12 cellular contexts compared by ENCODE assay signal in the genomic region with DNA sequence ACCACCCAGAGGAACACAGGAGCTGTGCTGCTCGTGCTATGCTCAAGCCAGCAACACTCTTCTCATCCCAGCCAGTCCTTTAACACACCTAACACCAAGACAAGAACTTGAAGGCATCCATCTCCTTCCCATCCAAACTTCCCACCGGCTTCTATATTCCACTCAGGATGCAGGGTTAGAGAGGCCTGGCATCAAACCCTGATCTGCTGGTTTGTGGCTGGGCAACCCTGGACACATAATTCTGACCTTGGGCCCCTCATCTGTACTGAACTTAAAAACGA. TPM values are rescaled to one million over a fixed set of nuclear protein-coding genes. Genes with fewer than 3 reads are reported as not detected.
DNase-seq lines count a peak whose midpoint lies in the region; ATAC-seq, FAIRE-seq and TF ChIP-seq lines count a peak whose summit lies in the region.
"Had no signal": no experiment of that assay in that cellular context is flagged by ENCODE, and none has a peak within 500 bp of the region (broad histone marks: within the 10 kb centered on the region; RNA-seq: fewer than 3 reads in every experiment).

No MANE protein-coding gene starts in this region.

- H3K9me3 ChIP-seq in CD8-positive, alpha-beta T cell (ENCODE audit: low read length) = no peaks in the 10 kb centered on the region
- H3K9me3 ChIP-seq in astrocyte (ENCODE audit: insufficient read depth, low read depth, low read length) = no peaks in the 10 kb centered on the region
- H3K9me3 ChIP-seq: right lobe of liver had no signal

- peaks cover 37% of the 10 kb centered on the region for H4K20me1 ChIP-seq in astrocyte (ENCODE audit: insufficient read depth, low read length)

- H3K36me3 ChIP-seq in CD8-positive, alpha-beta T cell (ENCODE audit: insufficient read depth, low read length) = peaks cover 23% of the 10 kb centered on the region
- peaks cover 31% of the 10 kb centered on the region for H3K36me3 ChIP-seq in astrocyte (ENCODE audit: insufficient read depth, low read length)

- peak overlapping the region; percentile 98 for H3K27ac Mint-ChIP-seq in CD8-positive, alpha-beta T cell
- peak overlapping the region; percentile 12 to 99 (median 99) for H3K27ac Mint-ChIP-seq in IgD-negative memory B cell
- H3K27ac Mint-ChIP-seq in astrocyte (ENCODE audit: unreplicated experiment) = no peak overlapping the region
- peak overlapping the region; percentile 22 to 100 (median 99) for H3K27ac Mint-ChIP-seq in naive thymus-derived CD8-positive, alpha-beta T cell

- H3K36me3 Mint-ChIP-seq in CD8-positive, alpha-beta T cell = peaks cover 54% of the 10 kb centered on the region
- peaks cover 3% of the 10 kb centered on the region for H3K36me3 Mint-ChIP-seq in IgD-negative memory B cell
- peaks cover 32% of the 10 kb centered on the region for H3K36me3 Mint-ChIP-seq in astrocyte (ENCODE audit: low read depth, unreplicated experiment)
- H3K36me3 Mint-ChIP-seq in naive thymus-derived CD8-positive, alpha-beta T cell = peaks cover 8 to 47% (median 22%) of the 10 kb centered on the region in 3 donors

- DNase-seq in CD8-positive, alpha-beta T cell = no peak
- no peak for DNase-seq in astrocyte (ENCODE audit: low read depth)
- DNase-seq in naive thymus-derived CD8-positive, alpha-beta T cell = no peak
- DNase-seq in RKO (ENCODE audit: low spot score) = no peak
- DNase-seq in DMS 273 treated with DMSO at 0.1 percent for 48 hours (lab: John Stamatoyannopoulos, UW) = no peak
- no peak for DNase-seq in foreskin keratinocyte
- DNase-seq: GDM1, NCI-H510A treated with DMSO at 0.1 percent for 48 hours had no signal

- peak overlapping the region; percentile 93 for H3K9ac ChIP-seq in astrocyte (ENCODE audit: low read length)

- CTCF ChIA-PET in CD8-positive, alpha-beta T cell (lab: Charles Lee) = interaction anchor here (0.6 to 3.4 kb wide), 2 partner anchors 10 to 152 kb away, joined by 4 to 11 read pairs; no protein-coding TSS in a partner anchor

- H3K27me3 ChIP-seq in CD8-positive, alpha-beta T cell (ENCODE audit: insufficient read depth, low read length) = no peaks in the 10 kb centered on the region
- H3K27me3 ChIP-seq in astrocyte (ENCODE audit: insufficient read depth, low read length) (no peaks in the 10 kb centered on the region), foreskin keratinocyte (no peaks in the 10 kb centered on the region)
- H3K27me3 ChIP-seq: cardiac muscle cell, right lobe of liver had no signal

- no peak for TF ChIP-seq CTCF in CD8-positive, alpha-beta T cell (IDR thresholded peaks at IDR 0.05)
- TF ChIP-seq CTCF in astrocyte (IDR thresholded peaks at IDR 0.05; ENCODE audit: insufficient read depth, low read depth, low read length) (no peak), foreskin keratinocyte (conservative IDR thresholded peaks at IDR 0.05) (no peak)

- H3K27me3 Mint-ChIP-seq in CD8-positive, alpha-beta T cell (ENCODE audit: low read depth) = no peaks in the 10 kb centered on the region
- H3K27me3 Mint-ChIP-seq in IgD-negative memory B cell = no peaks in the 10 kb centered on the region
- H3K27me3 Mint-ChIP-seq in astrocyte (ENCODE audit: low read depth, unreplicated experiment) = no peaks in the 10 kb centered on the region
- H3K27me3 Mint-ChIP-seq in naive thymus-derived CD8-positive, alpha-beta T cell = no peaks in the 10 kb centered on the region

- H3K9me3 Mint-ChIP-seq in CD8-positive, alpha-beta T cell = no peaks in the 10 kb centered on the region
- H3K9me3 Mint-ChIP-seq in IgD-negative memory B cell = no peaks in the 10 kb centered on the region
- no peaks in the 10 kb centered on the region for H3K9me3 Mint-ChIP-seq in astrocyte (ENCODE audit: unreplicated experiment)
- no peaks in the 10 kb centered on the region for H3K9me3 Mint-ChIP-seq in naive thymus-derived CD8-positive, alpha-beta T cell

- no peak overlapping the region for H2AFZ ChIP-seq in astrocyte (ENCODE audit: low read depth, low read length)

- H3K4me3 ChIP-seq in CD8-positive, alpha-beta T cell (ENCODE audit: low read depth, low read length) = no peak overlapping the region
- peak overlapping the region; percentile 93 for H3K4me3 ChIP-seq in astrocyte (ENCODE audit: insufficient read depth, low read depth, low read length)
- H3K4me3 ChIP-seq: right lobe of liver had no signal

- H3K4me2 ChIP-seq in astrocyte (ENCODE audit: low read length) = peak overlapping the region; percentile 91

- ATAC-seq in CD8-positive, alpha-beta T cell = no peak
- no peak for ATAC-seq in naive thymus-derived CD8-positive, alpha-beta T cell
- ATAC-seq in HG02973 (IDR thresholded peaks at IDR 0.05; ENCODE audit: unreplicated experiment) (no peak), foreskin keratinocyte (no peak)
- ATAC-seq: right lobe of liver had no signal

- intact Hi-C loops in CD8-positive, alpha-beta T cell (cut with DNase I, micrococcal nuclease) = no loop called here

- no peak overlapping the region for H3K27ac ChIP-seq in CD8-positive, alpha-beta T cell (ENCODE audit: low read depth, low read length)
- H3K27ac ChIP-seq in astrocyte (ENCODE audit: low read depth, low read length) (no peak overlapping the region), foreskin keratinocyte (no peak overlapping the region)
- H3K27ac ChIP-seq: right lobe of liver had no signal

- FAIRE-seq in astrocyte (lab: Jason Lieb, UNC) = no peak

- peaks cover 39% of the 10 kb centered on the region for H3K79me2 ChIP-seq in astrocyte (ENCODE audit: insufficient read depth, low read length)

- POLR2A ChIA-PET in CD8-positive, alpha-beta T cell (lab: Charles Lee) = no interaction called here
- POLR2A ChIA-PET in naive thymus-derived CD8-positive, alpha-beta T cell (lab: Charles Lee) = interaction anchor here (3.6 to 4.9 kb wide), 2 partner anchors 16 to 44 kb away, joined by 33 to 44 read pairs; a partner anchor contains a TSS

- peaks cover 71% of the 10 kb centered on the region for H3K4me1 Mint-ChIP-seq in CD8-positive, alpha-beta T cell (ENCODE audit: low read depth)
- peaks cover 44 to 61% (median 53%) of the 10 kb centered on the region in 3 donors for H3K4me1 Mint-ChIP-seq in IgD-negative memory B cell
- peaks cover 42% of the 10 kb centered on the region for H3K4me1 Mint-ChIP-seq in astrocyte (ENCODE audit: low read depth, unreplicated experiment)
- peaks cover 29 to 81% (median 73%) of the 10 kb centered on the region in 4 donors for H3K4me1 Mint-ChIP-seq in naive thymus-derived CD8-positive, alpha-beta T cell

- H3K4me1 ChIP-seq in CD8-positive, alpha-beta T cell (ENCODE audit: insufficient read depth, low read length) = peaks cover 58% of the 10 kb centered on the region
- H3K4me1 ChIP-seq in astrocyte (ENCODE audit: insufficient read depth, low read length) = peaks cover 33% of the 10 kb centered on the region
- peaks cover 18% of the 10 kb centered on the region for H3K4me1 ChIP-seq in foreskin keratinocyte

- H3K4me3 Mint-ChIP-seq in CD8-positive, alpha-beta T cell = peak overlapping the region; percentile 96
- peak overlapping the region; percentile 1 to 99 (median 56) for H3K4me3 Mint-ChIP-seq in IgD-negative memory B cell
- H3K4me3 Mint-ChIP-seq in astrocyte (ENCODE audit: unreplicated experiment) = peak overlapping the region; percentile 94
- peak overlapping the region; percentile 36 to 99 (median 97) for H3K4me3 Mint-ChIP-seq in naive thymus-derived CD8-positive, alpha-beta T cell

RNA-seq across cellular contexts. Expression of a gene that starts 5.6 kb away (rescaled TPM):
- total RNA-seq in CD8-positive, alpha-beta T cell = 100 to 1,000 TPM; 142 to 143 TPM
- polyA plus RNA-seq in IgD-negative memory B cell (167 TPM), foreskin keratinocyte (0.08 TPM in 1 of 2 replicates, not detected in the other)
- total RNA-seq in astrocyte (0.11 and 0.19 TPM in 2 replicates), foreskin keratinocyte (0.04 and 0.10 TPM in 2 replicates)
- total RNA-seq in naive thymus-derived CD8-positive, alpha-beta T cell = 10 to 100 TPM; 44.4 to 44.5 TPM
- 100 to 1,000 TPM in 1 of 3 donors, 10 to 100 TPM in 2; 60.0 to 106 (median 73.8) TPM for polyA plus RNA-seq in naive thymus-derived CD8-positive, alpha-beta T cell

RNA-seq across cellular contexts. Expression of a gene that starts 15.6 kb away (rescaled TPM):
- total RNA-seq in CD8-positive, alpha-beta T cell = 10 to 100 TPM; 42.8 to 44.6 TPM
- polyA plus RNA-seq in IgD-negative memory B cell (81.8 TPM), foreskin keratinocyte (84.0 and 86.5 TPM in 2 replicates)
- total RNA-seq in astrocyte (57.6 and 62.0 TPM in 2 replicates), foreskin keratinocyte (65.4 and 68.9 TPM in 2 replicates)
- total RNA-seq in naive thymus-derived CD8-positive, alpha-beta T cell = 100 to 1,000 TPM; 160 to 167 TPM
- polyA plus RNA-seq in naive thymus-derived CD8-positive, alpha-beta T cell = 10 to 100 TPM; 49.9 to 81.7 (median 63.2) TPM

Comparison
In these comparisons a context has a peak if more than half of its experiments do, and no peak if none do; other contexts are left out.
1. RNA of a gene that starts 5.6 kb away (total RNA-seq): 142 to 143 TPM in CD8-positive, alpha-beta T cell and 44.4 to 44.5 TPM in naive thymus-derived CD8-positive, alpha-beta T cell; 0.11 to 0.19 TPM in astrocyte and 0.04 to 0.10 TPM in foreskin keratinocyte; every median in the first group is over 10 times any median in the second.
2. Peak in every context shown above with its lines, with median percentiles within 50 percentile points of each other: H3K4me3 Mint-ChIP-seq.